ENCODE assay signal across 23 cellular contexts in the genomic region with DNA sequence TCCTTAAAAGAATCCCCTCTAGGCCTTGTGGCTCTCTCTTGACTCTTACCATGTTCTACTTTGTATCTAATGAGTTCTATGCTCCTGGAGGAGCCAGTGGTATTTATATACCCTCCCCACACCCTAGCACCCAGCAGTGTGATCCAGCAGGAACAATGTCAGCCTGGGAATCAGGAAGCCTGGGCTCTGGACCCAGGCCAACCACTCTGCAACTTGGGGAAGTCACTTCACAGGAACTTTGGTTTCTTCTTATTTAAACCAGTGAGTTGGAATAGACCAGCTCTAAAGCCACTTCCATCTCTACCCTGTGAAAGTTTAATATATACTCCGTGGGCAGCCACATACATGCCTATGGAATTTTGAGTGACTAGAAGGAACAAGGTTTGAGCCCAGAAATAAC. TPM values are rescaled to one million over a fixed set of nuclear protein-coding genes. Genes with fewer than 3 reads are reported as not detected.
DNase-seq lines count a peak whose midpoint lies in the region; ATAC-seq, FAIRE-seq and TF ChIP-seq lines count a peak whose summit lies in the region.
"Had no signal": no experiment of that assay in that cellular context is flagged by ENCODE, and none has a peak within 500 bp of the region (broad histone marks: within the 10 kb centered on the region; RNA-seq: fewer than 3 reads in every experiment).

No MANE protein-coding gene starts in this region.

- H3K4me3 ChIP-seq in body of pancreas = no peak overlapping the region
- H3K4me3 ChIP-seq in left ventricle myocardium inferior = no peak overlapping the region
- no peak overlapping the region for H3K4me3 ChIP-seq in pancreas
- no peak overlapping the region for H3K4me3 ChIP-seq in transverse colon
- H3K4me3 ChIP-seq: GM12878, GM23248, SJSA1 had no signal

- H3K27me3 ChIP-seq in body of pancreas (no peaks in the 10 kb centered on the region), left ventricle myocardium inferior (ENCODE audit: low read depth) (no peaks in the 10 kb centered on the region), pancreas (no peaks in the 10 kb centered on the region), transverse colon (no peaks in the 10 kb centered on the region)
- H3K27me3 ChIP-seq: SJSA1 had no signal

- in situ Hi-C loops in ACHN (cut with HindIII; ENCODE audit: low pct_ligation_motif_present, low pct_unique_long_range_greater_than_20kb, low sequenced_read_pairs) = no loop called here
- in situ Hi-C loops in transverse colon (cut with MboI; ENCODE audit: low pct_ligation_motif_present in 1 of 4, low pct_unique_long_range_greater_than_20kb in 1 of 4, low sequenced_read_pairs in 3 of 4) = no loop called here

- no peak overlapping the region for H3K27ac ChIP-seq in body of pancreas
- peak overlapping the region; percentile 65 for H3K27ac ChIP-seq in left ventricle myocardium inferior (replicated peaks)
- no peak overlapping the region for H3K27ac ChIP-seq in pancreas
- H3K27ac ChIP-seq in transverse colon = no peak overlapping the region
- H3K27ac ChIP-seq: C4-2B, GM23248, SJSA1 had no signal

- no peaks in the 10 kb centered on the region for H3K36me3 ChIP-seq in body of pancreas (replicated peaks in 1 of 2; ENCODE audit: insufficient read depth in 1 of 2, low read depth in 2 of 2)
- no peaks in the 10 kb centered on the region for H3K36me3 ChIP-seq in left ventricle myocardium inferior
- no peaks in the 10 kb centered on the region for H3K36me3 ChIP-seq in pancreas
- no peaks in the 10 kb centered on the region for H3K36me3 ChIP-seq in transverse colon
- H3K36me3 ChIP-seq: SJSA1 had no signal

- no peak for FAIRE-seq in pancreas (lab: Jason Lieb, UNC)
- FAIRE-seq: D721Med, GM12878, HTR-8/SVneo had no signal

- DNase-seq in ACHN (peak; percentile 24), body of pancreas (peak; percentile 64 to 80 (median 66)), left ventricle myocardium inferior (peak; percentile 67), pancreas (peak in 5 of 6 donors; percentile 55 to 77 (median 75)), DMS53 treated with DMSO at 0.1 percent for 48 hours (lab: John Stamatoyannopoulos, UW; ENCODE audit: unreplicated experiment) (no peak), transverse colon (no peak), NCI-H345 (lab: John Stamatoyannopoulos, UW) (no peak)
- DNase-seq: DMS53, GM23248, H9, HFFc6, KG1, NCI-H1092 treated with DMSO at 0.1 percent for 48 hours, NCI-H1436 treated with DMSO at 0.1 percent for 48 hours, NCI-H1930, NCI-H510A treated with DMSO at 0.1 percent for 48 hours, NCI-H748 treated with DMSO at 0.1 percent for 48 hours had no signal

- no peak for TF ChIP-seq EP300 in transverse colon (IDR thresholded peaks at IDR 0.05; ENCODE audit: low read depth)

- intact Hi-C loops in body of pancreas (cut with DNase I) (no loop called here), left ventricle myocardium inferior (cut with micrococcal nuclease) (no loop called here), pancreas (cut with DNase I) (no loop called here), transverse colon (cut with DNase I; ENCODE audit: low total_unique reads) (no loop called here)

- H3K4me1 ChIP-seq in body of pancreas (peaks cover 10% of the 10 kb centered on the region), left ventricle myocardium inferior (peaks cover 44% of the 10 kb centered on the region), pancreas (no peaks in the 10 kb centered on the region), transverse colon (no peaks in the 10 kb centered on the region)
- H3K4me1 ChIP-seq: SJSA1 had no signal

- no peaks in the 10 kb centered on the region for H3K9me3 ChIP-seq in body of pancreas
- no peaks in the 10 kb centered on the region for H3K9me3 ChIP-seq in left ventricle myocardium inferior (replicated peaks)
- no peaks in the 10 kb centered on the region for H3K9me3 ChIP-seq in pancreas
- H3K9me3 ChIP-seq in transverse colon = no peaks in the 10 kb centered on the region
- H3K9me3 ChIP-seq: SJSA1 had no signal

- ATAC-seq in body of pancreas (peak; percentile 65), pancreas (peak; percentile 51 to 86 (median 73)), HG03196 (IDR thresholded peaks at IDR 0.05; ENCODE audit: unreplicated experiment) (no peak)
- ATAC-seq: GM12878 had no signal

- WGBS in body of pancreas, 2 donors = 61 to 90% methylated on average over 1 of the region's 1 CpG
- WGBS in pancreas, 2 donors = 79 to 88% methylated on average over 1 of the region's 1 CpG
- 90% methylated on average over 1 of the region's 1 CpG; no CpG with 5 or more reads in 1 of the 2 donors for WGBS in transverse colon (ENCODE audit: low coverage in 1 of 2), 2 donors

- no peak for TF ChIP-seq POLR2A in body of pancreas (IDR thresholded peaks at IDR 0.05)
- no peak for TF ChIP-seq POLR2A in transverse colon (IDR thresholded peaks at IDR 0.05)

- TF ChIP-seq CTCF in body of pancreas (IDR thresholded peaks at IDR 0.05) (no peak), left ventricle myocardium inferior (IDR thresholded peaks at IDR 0.05; ENCODE audit: borderline replicate concordance) (no peak), pancreas (IDR thresholded peaks at IDR 0.05) (no peak), transverse colon (IDR thresholded peaks at IDR 0.05) (no peak)

RNA-seq across cellular contexts. Expression of gene SPTBN1, which starts 11.6 kb away (rescaled TPM):
- 100 to 1,000 TPM; 186 to 195 TPM for total RNA-seq in body of pancreas
- 484 TPM for total RNA-seq in left ventricle myocardium inferior
- 100 to 1,000 TPM in 2 of 6 donors, 10 to 100 TPM in 4; 80.8 to 192 (median 89.8) TPM for total RNA-seq in pancreas
- 10 to 100 TPM; 43.8 to 52.9 TPM for polyA plus RNA-seq in pancreas
- 100 to 1,000 TPM; 269 to 301 (median 285) TPM for total RNA-seq in transverse colon

Comparison
In these comparisons a context has a peak if more than half of its experiments do, and no peak if none do; other contexts are left out.
1. DNase-seq: peak in ACHN (single experiment), body of pancreas (4 of 4), left ventricle myocardium inferior (single experiment) and pancreas (5 of 6); none in DMS53 treated with DMSO at 0.1 percent for 48 hours (single experiment), transverse colon (single experiment) and NCI-H345 (single experiment).